ENCODE assay signal across 22 cellular contexts in the genomic region with DNA sequence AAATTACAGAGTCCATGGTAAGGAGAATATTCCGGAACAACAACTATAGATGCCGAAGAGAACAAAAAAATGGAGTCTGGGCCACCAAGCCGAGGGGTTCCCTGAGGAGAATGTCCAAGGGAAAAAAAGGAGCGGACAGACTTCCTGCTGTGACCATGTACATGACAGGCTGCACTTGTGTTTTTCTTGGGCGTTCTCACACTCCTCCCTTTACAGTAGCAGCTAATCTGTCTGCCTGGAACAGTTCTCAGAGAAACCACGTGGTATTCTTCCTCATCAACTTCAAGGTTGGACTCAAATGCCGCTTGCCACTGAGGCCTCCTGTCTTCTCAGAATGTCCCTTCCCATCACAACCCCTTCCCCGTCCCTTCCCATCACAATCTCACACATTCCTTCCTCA. TPM values are rescaled to one million over a fixed set of nuclear protein-coding genes. Genes with fewer than 3 reads are reported as not detected.
"Had no signal": no experiment of that assay in that cellular context is flagged by ENCODE, and none has a peak within 500 bp of the region (broad histone marks: within the 10 kb centered on the region; RNA-seq: fewer than 3 reads in every experiment).

No MANE protein-coding gene starts in this region.

- H3K27ac Mint-ChIP-seq: activated B cell treated with CpG ODN at 0.5 μM for 24 hours; activated naive CD8-positive, alpha-beta T cell treated with anti-CD3 and anti-CD28 coated beads, Interleukin-2, amount 50 U/mL, for 24 hours; natural killer cell had no signal

- H3K4me2 ChIP-seq: hepatocyte had no signal

- ATAC-seq: activated naive CD8-positive, alpha-beta T cell treated with anti-CD3 and anti-CD28 coated beads, Interleukin-2, amount 50 U/mL, for 24 hours; natural killer cell had no signal

- H3K79me2 ChIP-seq: hepatocyte had no signal

- H3K4me1 ChIP-seq: prostate gland, SJCRH30, stomach, testis had no signal

- H3K36me3 ChIP-seq: prostate gland had no signal

- H3K4me1 Mint-ChIP-seq: activated B cell treated with CpG ODN at 0.5 μM for 24 hours; activated naive CD8-positive, alpha-beta T cell treated with anti-CD3 and anti-CD28 coated beads, Interleukin-2, amount 50 U/mL, for 24 hours; natural killer cell had no signal

- FAIRE-seq: kidney had no signal

- H2AFZ ChIP-seq: hepatocyte had no signal

- H3K9me3 ChIP-seq: prostate gland, sigmoid colon, SJCRH30, testis, upper lobe of left lung had no signal

- H3K4me3 ChIP-seq: ascending aorta, hepatocyte, prostate gland, sigmoid colon, SJCRH30, stomach, testis, upper lobe of left lung had no signal

- H3K27ac ChIP-seq: ascending aorta, epithelial cell of prostate, hepatocyte, prostate gland, sigmoid colon, SJCRH30, stomach, testis, upper lobe of left lung had no signal

- H3K27me3 Mint-ChIP-seq: activated B cell treated with CpG ODN at 0.5 μM for 24 hours; activated naive CD8-positive, alpha-beta T cell treated with anti-CD3 and anti-CD28 coated beads, Interleukin-2, amount 50 U/mL, for 24 hours had no signal

- H3K27me3 ChIP-seq: ascending aorta, hepatocyte, sigmoid colon, SJCRH30, stomach, testis, upper lobe of left lung had no signal

- H3K36me3 Mint-ChIP-seq: natural killer cell had no signal

- DNase-seq: activated B cell treated with CpG ODN at 0.5 μM for 24 hours; activated CD4-positive, alpha-beta T cell treated with anti-CD3 and anti-CD28 coated beads for 48 hours; activated CD8-positive, alpha-beta memory T cell treated with anti-CD3 and anti-CD28 coated beads, Interleukin-2, amount 50 U/mL, for 48 hours; activated naive CD4-positive, alpha-beta T cell; activated naive CD8-positive, alpha-beta T cell treated with anti-CD3 and anti-CD28 coated beads, Interleukin-2, amount 50 U/mL, for 24 hours; dermis blood vessel endothelial cell; kidney; mesendoderm; natural killer cell; nucleus accumbens; sigmoid colon; SJCRH30; stimulated activated CD4-positive, alpha-beta T cell treated with anti-CD3 and anti-CD28 coated beads, Interleukin-2, amount 100 ng/mL, for 24 hours; stomach; T-helper 2 cell; testis; upper lobe of left lung had no signal

- H3K4me3 Mint-ChIP-seq: activated B cell treated with CpG ODN at 0.5 μM for 24 hours; activated naive CD8-positive, alpha-beta T cell treated with anti-CD3 and anti-CD28 coated beads, Interleukin-2, amount 50 U/mL, for 24 hours; natural killer cell had no signal

RNA-seq across cellular contexts. Expression of a gene that starts 30.8 kb away (rescaled TPM):
- total RNA-seq: activated B cell treated with CpG ODN at 0.5 μM for 24 hours, ascending aorta, dermis blood vessel endothelial cell, hepatocyte, liver, natural killer cell, sigmoid colon, SJCRH30, upper lobe of left lung had no signal
